ENCODE assay signal across 7 cellular contexts in the genomic region with DNA sequence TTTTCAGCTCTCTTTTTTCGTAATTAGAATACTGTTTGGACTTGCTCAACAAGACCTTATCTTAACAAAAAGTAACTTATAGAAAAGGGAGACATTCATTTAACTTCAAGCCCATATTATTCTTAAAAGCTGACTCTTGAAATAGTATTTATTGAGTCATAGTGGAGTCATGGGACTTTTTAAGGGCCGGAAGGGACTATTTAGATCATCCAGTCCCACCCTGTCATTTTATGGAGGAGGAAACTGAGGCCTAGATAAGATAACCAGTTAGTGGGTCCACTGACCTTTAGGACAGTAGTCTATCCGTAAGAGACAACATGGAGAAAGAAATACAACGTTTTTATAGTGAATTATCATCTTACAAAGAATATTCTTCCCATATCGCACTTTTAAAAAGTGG. TPM values are rescaled to one million over a fixed set of nuclear protein-coding genes. Genes with fewer than 3 reads are reported as not detected.
A peak's percentile ranks its signal among the peaks of the same experiment; 100 is the strongest.
DNase-seq lines count a peak whose midpoint lies in the region; ATAC-seq and TF ChIP-seq lines count a peak whose summit lies in the region.

No MANE protein-coding gene starts in this region.

- H3K4me1 Mint-ChIP-seq in HFFc6 (ENCODE audit: low read depth) (peaks cover 61% of the 10 kb centered on the region), activated B cell treated with CpG ODN at 0.5 μM for 24 hours (peaks cover 62% of the 10 kb centered on the region)
- H3K4me1 Mint-ChIP-seq in stimulated activated naive CD8-positive, alpha-beta T cell treated with anti-CD3 and anti-CD28 coated beads, Interleukin-15, Interleukin-2, amounts not matched to agents 100 ng/mL and 50 ng/mL, for 24 hours (ENCODE audit: low read depth): peaks cover 66% of the 10 kb centered on the region

- H3K36me3 Mint-ChIP-seq in HFFc6 (ENCODE audit: low read depth): peaks cover 43% of the 10 kb centered on the region
- peaks cover 35% of the 10 kb centered on the region for H3K36me3 Mint-ChIP-seq in activated B cell treated with CpG ODN at 0.5 μM for 24 hours (ENCODE audit: low read depth)
- H3K36me3 Mint-ChIP-seq in stimulated activated naive CD8-positive, alpha-beta T cell treated with anti-CD3 and anti-CD28 coated beads, Interleukin-15, Interleukin-2, amounts not matched to agents 100 ng/mL and 50 ng/mL, for 24 hours (ENCODE audit: low read depth): peaks cover 45% of the 10 kb centered on the region

- no peak for TF ChIP-seq CTCF in HFFc6 (IDR thresholded peaks at IDR 0.05)
- TF ChIP-seq CTCF in activated B cell treated with CpG ODN at 0.5 μM for 24 hours (IDR thresholded peaks at IDR 0.05): no peak

- ATAC-seq in activated B cell treated with CpG ODN at 0.5 μM for 24 hours (ENCODE audit: low read depth) (no peak), GM19467 (IDR thresholded peaks at IDR 0.05; ENCODE audit: unreplicated experiment) (no peak), HG02588 (IDR thresholded peaks at IDR 0.05; ENCODE audit: unreplicated experiment) (no peak)

- peak overlapping the region; percentile 90 for H3K27ac Mint-ChIP-seq in HFFc6
- H3K27ac Mint-ChIP-seq in activated B cell treated with CpG ODN at 0.5 μM for 24 hours: peak overlapping the region; percentile 93
- peak overlapping the region; percentile 90 for H3K27ac Mint-ChIP-seq in stimulated activated naive CD8-positive, alpha-beta T cell treated with anti-CD3 and anti-CD28 coated beads, Interleukin-15, Interleukin-2, amounts not matched to agents 100 ng/mL and 50 ng/mL, for 24 hours

- CTCF ChIA-PET in activated B cell treated with CpG ODN at 0.5 μM for 24 hours (lab: Charles Lee): no interaction called here

- peak overlapping the region; percentile 95 for H3K4me3 Mint-ChIP-seq in HFFc6
- peak overlapping the region; percentile 95 for H3K4me3 Mint-ChIP-seq in activated B cell treated with CpG ODN at 0.5 μM for 24 hours
- peak overlapping the region; percentile 92 for H3K4me3 Mint-ChIP-seq in stimulated activated naive CD8-positive, alpha-beta T cell treated with anti-CD3 and anti-CD28 coated beads, Interleukin-15, Interleukin-2, amounts not matched to agents 100 ng/mL and 50 ng/mL, for 24 hours

- peak overlapping the region; percentile 86 for H3K4me3 ChIP-seq in iPS-11a (ENCODE audit: low read depth, low read length)

- intact Hi-C loops in activated B cell treated with CpG ODN at 0.5 μM for 24 hours (cut with micrococcal nuclease): loop anchor here (5.0 kb wide), 2 partner anchors 35 to 975 kb away; a partner anchor contains a TSS

- H3K9me3 Mint-ChIP-seq in HFFc6 (no peaks in the 10 kb centered on the region), activated B cell treated with CpG ODN at 0.5 μM for 24 hours (no peaks in the 10 kb centered on the region)
- no peaks in the 10 kb centered on the region for H3K9me3 Mint-ChIP-seq in stimulated activated naive CD8-positive, alpha-beta T cell treated with anti-CD3 and anti-CD28 coated beads, Interleukin-15, Interleukin-2, amounts not matched to agents 100 ng/mL and 50 ng/mL, for 24 hours

- POLR2A ChIA-PET in activated B cell treated with CpG ODN at 0.5 μM for 24 hours (lab: Charles Lee): interaction anchor here (0.8 to 3.7 kb wide), 10 partner anchors 10 to 1343 kb away, joined by 3 to 35 read pairs (median 6); a partner anchor contains a TSS

- DNase-seq in HFFc6 (no peak), activated B cell treated with CpG ODN at 0.5 μM for 24 hours (no peak)
- no peak for DNase-seq in stimulated activated naive CD4-positive, alpha-beta T cell (lab: John Stamatoyannopoulos, UW)

- H3K27me3 Mint-ChIP-seq in HFFc6 (ENCODE audit: insufficient read depth): 0 out of 2 replicates have a peak, but pooled peaks cover 3% of the 10 kb centered on the region
- no peaks in the 10 kb centered on the region for H3K27me3 Mint-ChIP-seq in activated B cell treated with CpG ODN at 0.5 μM for 24 hours
- H3K27me3 Mint-ChIP-seq in stimulated activated naive CD8-positive, alpha-beta T cell treated with anti-CD3 and anti-CD28 coated beads, Interleukin-15, Interleukin-2, amounts not matched to agents 100 ng/mL and 50 ng/mL, for 24 hours: no peaks in the 10 kb centered on the region

RNA-seq across cellular contexts. Expression of a gene that starts 1.5 kb away (rescaled TPM):
- total RNA-seq in HFFc6 (2021; fragmentation: NEBNext Ultra II Directional; extraction: Animal tissue kit (Norgen Biotek cat#: 25700)): 100 to 1,000 TPM; 179 to 221 (median 213) TPM
- total RNA-seq in activated B cell treated with CpG ODN at 0.5 μM for 24 hours: 136 and 142 TPM in 2 replicates
